11 cellular contexts compared by ENCODE assay signal in genomic region chr20:51660741-51661608, GRCh38.
A peak's percentile ranks its signal among the peaks of the same experiment; 100 is the strongest.
DNase-seq lines count a peak whose midpoint lies in the region; ATAC-seq, FAIRE-seq and TF ChIP-seq lines count a peak whose summit lies in the region.
"Had no signal": no experiment of that assay in that cellular context is flagged by ENCODE, and none has a peak within 500 bp of the region (broad histone marks: within the 10 kb centered on the region; RNA-seq: fewer than 3 reads in every experiment).

No MANE protein-coding gene starts in this region.

- H3K36me3 Mint-ChIP-seq in activated T-cell treated with anti-CD3 and anti-CD28 coated beads, Interleukin-2, amount 50 U/mL, for 72 hours (ENCODE audit: insufficient read depth in 2 of 2): no peaks in the 10 kb centered on the region
- no peaks in the 10 kb centered on the region for H3K36me3 Mint-ChIP-seq in activated CD8-positive, alpha-beta T cell treated with anti-CD3 and anti-CD28 coated beads for 36 hours (ENCODE audit: low read depth)
- peaks cover 24% of the 10 kb centered on the region for H3K36me3 Mint-ChIP-seq in type B pancreatic cell
- H3K36me3 Mint-ChIP-seq: CD4-positive, CD25-positive, alpha-beta regulatory T cell; T-cell had no signal

- DNase-seq in activated T-cell treated with anti-CD3 and anti-CD28 coated beads, Interleukin-2, amount 50 U/mL, for 72 hours: peak; percentile 9 to 23
- no peak for DNase-seq in activated T-cell treated with anti-CD3 and anti-CD28 coated beads, Interleukin-2, amount 50 U/mL, for 1 hour
- peak; percentile 8 for DNase-seq in activated CD8-positive, alpha-beta T cell treated with anti-CD3 and anti-CD28 coated beads for 36 hours
- DNase-seq in foreskin fibroblast: peak; percentile 99
- no peak for DNase-seq in type B pancreatic cell (ENCODE audit: extremely low spot score, unreplicated experiment)
- DNase-seq in frontal cortex (ENCODE audit: low spot score in 2 of 2): no peak
- DNase-seq in NCI-H1694 treated with DMSO at 0.1 percent for 48 hours (lab: John Stamatoyannopoulos, UW): no peak
- DNase-seq: NCI-H1092 treated with DMSO at 0.1 percent for 48 hours had no signal

- peaks cover 5% of the 10 kb centered on the region for H3K27me3 Mint-ChIP-seq in activated T-cell treated with anti-CD3 and anti-CD28 coated beads, Interleukin-2, amount 50 U/mL, for 72 hours (ENCODE audit: low read depth)
- no peaks in the 10 kb centered on the region for H3K27me3 Mint-ChIP-seq in activated CD8-positive, alpha-beta T cell treated with anti-CD3 and anti-CD28 coated beads for 36 hours
- H3K27me3 Mint-ChIP-seq in type B pancreatic cell: no peaks in the 10 kb centered on the region

- no peak overlapping the region for H3K4me3 ChIP-seq in foreskin fibroblast (ENCODE audit: low read depth in 1 of 2, low read length in 2 of 2)

- CTCF ChIA-PET in activated CD8-positive, alpha-beta T cell treated with anti-CD3 and anti-CD28 coated beads for 36 hours (lab: Charles Lee): no interaction called here

- H3K4me3 Mint-ChIP-seq in activated T-cell treated with anti-CD3 and anti-CD28 coated beads, Interleukin-2, amount 50 U/mL, for 72 hours: peak overlapping the region in 1 of 2 donors; percentile 43
- H3K4me3 Mint-ChIP-seq in activated CD8-positive, alpha-beta T cell treated with anti-CD3 and anti-CD28 coated beads for 36 hours: no peak overlapping the region
- H3K4me3 Mint-ChIP-seq in type B pancreatic cell: no peak overlapping the region
- H3K4me3 Mint-ChIP-seq: CD4-positive, CD25-positive, alpha-beta regulatory T cell; T-cell had no signal

- peak; percentile 27 to 41 for ATAC-seq in activated T-cell treated with anti-CD3 and anti-CD28 coated beads, Interleukin-2, amount 50 U/mL, for 72 hours (replicated peaks in 1 of 2)
- peak; percentile 47 for ATAC-seq in activated CD8-positive, alpha-beta T cell treated with anti-CD3 and anti-CD28 coated beads for 36 hours
- no peak for ATAC-seq in HG02798 (IDR thresholded peaks at IDR 0.05; ENCODE audit: poor library complexity, unreplicated experiment)

- no peak for FAIRE-seq in frontal cortex (lab: Jason Lieb, UNC)

- POLR2A ChIA-PET in activated CD8-positive, alpha-beta T cell treated with anti-CD3 and anti-CD28 coated beads for 36 hours (lab: Charles Lee): no interaction called here

- no peak for TF ChIP-seq CTCF in activated CD8-positive, alpha-beta T cell treated with anti-CD3 and anti-CD28 coated beads for 36 hours (IDR thresholded peaks at IDR 0.05)
- no peak for TF ChIP-seq CTCF in foreskin fibroblast (IDR thresholded peaks at IDR 0.05; ENCODE audit: low read depth, low read length)
- TF ChIP-seq CTCF in type B pancreatic cell (conservative IDR thresholded peaks at IDR 0.05): no peak

- intact Hi-C loops in activated CD8-positive, alpha-beta T cell treated with anti-CD3 and anti-CD28 coated beads for 36 hours (cut with micrococcal nuclease): no loop called here

- H3K4me1 Mint-ChIP-seq in activated T-cell treated with anti-CD3 and anti-CD28 coated beads, Interleukin-2, amount 50 U/mL, for 72 hours (ENCODE audit: low read depth): peaks cover 22% of the 10 kb centered on the region
- peaks cover 20% of the 10 kb centered on the region for H3K4me1 Mint-ChIP-seq in activated CD8-positive, alpha-beta T cell treated with anti-CD3 and anti-CD28 coated beads for 36 hours (ENCODE audit: low read depth)
- peaks cover 33% of the 10 kb centered on the region for H3K4me1 Mint-ChIP-seq in type B pancreatic cell (ENCODE audit: unreplicated experiment)

- peak overlapping the region; percentile 12 for H3K27ac Mint-ChIP-seq in activated T-cell treated with anti-CD3 and anti-CD28 coated beads, Interleukin-2, amount 50 U/mL, for 72 hours
- no peak overlapping the region for H3K27ac Mint-ChIP-seq in activated CD8-positive, alpha-beta T cell treated with anti-CD3 and anti-CD28 coated beads for 36 hours
- peak overlapping the region; percentile 58 for H3K27ac Mint-ChIP-seq in type B pancreatic cell

- no peaks in the 10 kb centered on the region for H3K9me3 Mint-ChIP-seq in activated T-cell treated with anti-CD3 and anti-CD28 coated beads, Interleukin-2, amount 50 U/mL, for 72 hours
- H3K9me3 Mint-ChIP-seq in activated CD8-positive, alpha-beta T cell treated with anti-CD3 and anti-CD28 coated beads for 36 hours: no peaks in the 10 kb centered on the region
- H3K9me3 Mint-ChIP-seq in type B pancreatic cell: no peaks in the 10 kb centered on the region
- H3K9me3 Mint-ChIP-seq: CD4-positive, CD25-positive, alpha-beta regulatory T cell; T-cell had no signal

Comparison
In these comparisons a context has a peak if more than half of its experiments do, and no peak if none do; other contexts are left out.
1. DNase-seq: peak in activated T-cell treated with anti-CD3 and anti-CD28 coated beads, Interleukin-2, amount 50 U/mL, for 72 hours (2 of 2), activated CD8-positive, alpha-beta T cell treated with anti-CD3 and anti-CD28 coated beads for 36 hours (single experiment) and foreskin fibroblast (2 of 2); none in activated T-cell treated with anti-CD3 and anti-CD28 coated beads, Interleukin-2, amount 50 U/mL, for 1 hour (single experiment), type B pancreatic cell (single experiment), frontal cortex (0 of 2) and NCI-H1694 treated with DMSO at 0.1 percent for 48 hours (single experiment).